1 cellular context compared by ENCODE assay signal in the genomic region with DNA sequence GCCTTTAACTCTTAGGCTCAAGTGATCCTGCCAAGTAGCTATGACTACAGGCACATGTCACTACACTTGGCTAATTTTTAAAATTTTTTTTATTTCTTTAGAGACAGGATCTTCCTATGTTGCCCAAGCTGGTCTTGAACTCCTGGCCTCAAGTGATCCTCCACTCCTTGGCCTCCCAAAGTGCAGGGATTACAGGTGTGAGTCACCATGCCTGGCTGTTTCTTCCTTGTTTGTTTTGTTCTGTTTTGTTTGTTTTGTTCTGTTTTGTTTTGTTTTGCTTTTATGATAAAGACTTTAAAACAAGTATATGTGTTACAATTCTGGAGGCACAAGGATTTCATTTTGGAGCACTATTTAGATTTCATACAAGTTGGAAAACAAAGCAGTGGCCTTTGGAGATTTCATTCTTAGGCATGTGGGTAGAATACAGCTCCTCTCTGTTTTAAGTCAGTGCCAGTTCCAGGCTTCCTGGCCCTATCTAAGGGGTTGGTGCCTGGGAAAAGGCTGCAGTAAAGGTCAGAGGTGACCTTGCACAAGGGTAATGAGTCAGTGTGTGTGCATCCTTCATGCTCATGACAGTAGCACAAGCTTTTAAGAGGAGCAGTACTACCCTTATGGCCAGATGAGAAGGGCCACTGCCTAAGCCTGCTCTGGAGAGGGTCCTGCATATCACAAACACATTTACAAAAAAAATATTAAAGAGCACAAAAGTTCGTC.
A peak's percentile ranks its signal among the peaks of the same experiment; 100 is the strongest.
TF ChIP-seq lines count a peak whose summit lies in the region.

No MANE protein-coding gene starts in this region.

TF ChIP-seq in A549, 52 proteins besides CTCF, POLR2A, EP300 and RAD21 (continued from another document):
- TF ChIP-seq FOSL2 (IDR thresholded peaks at IDR 0.05) (0 out of 2 replicates have a peak, but pooled peaks have one; percentile 29), FOSL2 (CRISPR knock-in tag; IDR thresholded peaks at IDR 0.05) (peak; percentile 61), HOXB5 (CRISPR knock-in tag; IDR thresholded peaks at IDR 0.05) (no peak), PHF8 (IDR thresholded peaks at IDR 0.05; ENCODE audit: borderline replicate concordance, low read depth) (no peak), MAX (IDR thresholded peaks at IDR 0.05) (0 out of 2 replicates have a peak, but pooled peaks have one; percentile 16), CEBPB (IDR thresholded peaks at IDR 0.05) (peak; percentile 23 to 62; a peak in 1 of 4 replicates), ZC3H11A (IDR thresholded peaks at IDR 0.05) (no peak)
